In genomic region chr17:72455562-72455961, GRCh38 we compare ENCODE assay signal across 23 cellular contexts.
DNase-seq lines count a peak whose midpoint lies in the region; ATAC-seq and TF ChIP-seq lines count a peak whose summit lies in the region.
"Had no signal": no experiment of that assay in that cellular context is flagged by ENCODE, and none has a peak within 500 bp of the region (broad histone marks: within the 10 kb centered on the region; RNA-seq: fewer than 3 reads in every experiment).

No MANE protein-coding gene starts in this region.

- H3K9me3 Mint-ChIP-seq in stimulated activated naive CD8-positive, alpha-beta T cell treated with anti-CD3 and anti-CD28 coated beads, Interleukin-15, amount 100 ng/mL, for 72 hours = peaks cover 0 to under 1% of the 10 kb centered on the region in 2 donors
- H3K9me3 Mint-ChIP-seq: activated naive CD4-positive, alpha-beta T cell treated with anti-CD3 and anti-CD28 coated beads, Interleukin-2, amount 10 ng/mL, durations not matched to agents 7 days and 5 days; neural crest cell; T-helper 1 cell treated with Interleukin-12 subunit alpha and Interleukin-12 subunit beta and Interleukin-4 antibody, amounts not matched to agents 30 μg/mL and 1 μg/mL, for 36 hours had no signal

- in situ Hi-C loops in GM23248 (cut with MboI) = no loop called here

- ATAC-seq in HG02970 (IDR thresholded peaks at IDR 0.05; ENCODE audit: low FRiP score, unreplicated experiment) = no peak
- ATAC-seq in stimulated activated naive CD8-positive, alpha-beta T cell treated with anti-CD3 and anti-CD28 coated beads, Interleukin-15, amount 100 ng/mL, for 72 hours = no peak
- ATAC-seq: right cardiac atrium, Right ventricle myocardium inferior had no signal

- no peaks in the 10 kb centered on the region for H3F3A ChIP-seq in GM23248 (ENCODE audit: insufficient read depth)

- H3K27ac Mint-ChIP-seq in stimulated activated naive CD8-positive, alpha-beta T cell treated with anti-CD3 and anti-CD28 coated beads, Interleukin-15, amount 100 ng/mL, for 72 hours = no peak overlapping the region
- H3K27ac Mint-ChIP-seq: activated naive CD4-positive, alpha-beta T cell treated with anti-CD3 and anti-CD28 coated beads, Interleukin-2, amount 10 ng/mL, durations not matched to agents 7 days and 5 days; T-helper 1 cell treated with Interleukin-12 subunit alpha and Interleukin-12 subunit beta and Interleukin-4 antibody, amounts not matched to agents 30 μg/mL and 1 μg/mL, for 36 hours had no signal

- no peak for TF ChIP-seq POLR2A in stomach (IDR thresholded peaks at IDR 0.05)

- H3K36me3 ChIP-seq in GM23248 (ENCODE audit: low read depth) (no peaks in the 10 kb centered on the region), SJCRH30 (no peaks in the 10 kb centered on the region), hepatocyte (replicated peaks; ENCODE audit: insufficient read depth, low read depth) (no peaks in the 10 kb centered on the region), stomach (no peaks in the 10 kb centered on the region)
- H3K36me3 ChIP-seq: upper lobe of right lung had no signal

- H3K4me2 ChIP-seq in GM23248 (ENCODE audit: unreplicated experiment) (peak overlapping the region; percentile 48), hepatocyte (no peak overlapping the region)

- no peak overlapping the region for H3K4me3 Mint-ChIP-seq in stimulated activated naive CD8-positive, alpha-beta T cell treated with anti-CD3 and anti-CD28 coated beads, Interleukin-15, amount 100 ng/mL, for 72 hours
- H3K4me3 Mint-ChIP-seq: activated naive CD4-positive, alpha-beta T cell treated with anti-CD3 and anti-CD28 coated beads, Interleukin-2, amount 10 ng/mL, durations not matched to agents 7 days and 5 days; neural crest cell; T-helper 1 cell treated with Interleukin-12 subunit alpha and Interleukin-12 subunit beta and Interleukin-4 antibody, amounts not matched to agents 30 μg/mL and 1 μg/mL, for 36 hours had no signal

- WGBS in GM23248 (ENCODE audit: low coverage in 1 of 2, low lambda C conversion rate in 2 of 2, missing lambda C conversion rate in 2 of 2), 2 experiments = 52 to 59% methylated on average over 8 of the region's 8 CpGs
- WGBS in hepatocyte (ENCODE audit: low lambda C conversion rate, missing lambda C conversion rate) = 90% methylated on average over 8 of the region's 8 CpGs
- 81 to 87% (median 83%) methylated on average over 8 of the region's 8 CpGs for WGBS in stomach, 5 donors

- H3K27me3 ChIP-seq in GM23248 (replicated peaks; ENCODE audit: insufficient read depth) = no peaks in the 10 kb centered on the region
- no peaks in the 10 kb centered on the region for H3K27me3 ChIP-seq in SJCRH30
- H3K27me3 ChIP-seq in hepatocyte = no peaks in the 10 kb centered on the region
- H3K27me3 ChIP-seq in stomach = no peaks in the 10 kb centered on the region
- H3K27me3 ChIP-seq: upper lobe of right lung had no signal

- H3K9me3 ChIP-seq in GM23248 (ENCODE audit: low read depth) = no peaks in the 10 kb centered on the region
- no peaks in the 10 kb centered on the region; the same call in 1 of the 2 replicates for H3K9me3 ChIP-seq in SJCRH30 (replicated peaks)
- H3K9me3 ChIP-seq in hepatocyte (ENCODE audit: low read depth) = no peaks in the 10 kb centered on the region
- H3K9me3 ChIP-seq in stomach = no peaks in the 10 kb centered on the region
- H3K9me3 ChIP-seq: upper lobe of right lung had no signal

- H3K9ac ChIP-seq in GM23248 = peak overlapping the region; percentile 8; the same call in 1 of the 2 replicates

- peaks cover 12% of the 10 kb centered on the region for H3K4me1 ChIP-seq in GM23248 (ENCODE audit: insufficient read depth)
- H3K4me1 ChIP-seq in SJCRH30 = peaks cover 15% of the 10 kb centered on the region
- H3K4me1 ChIP-seq in hepatocyte (ENCODE audit: insufficient read depth) = peaks cover 8% of the 10 kb centered on the region
- peaks cover 0 to 31% (median 16%) of the 10 kb centered on the region in 4 donors for H3K4me1 ChIP-seq in stomach
- H3K4me1 ChIP-seq: upper lobe of right lung had no signal

- TF ChIP-seq CTCF in hepatocyte (IDR thresholded peaks at IDR 0.05; ENCODE audit: poor library complexity) (no peak), stomach (IDR thresholded peaks at IDR 0.05) (no peak)

- TF ChIP-seq EP300 in stomach (IDR thresholded peaks at IDR 0.05) = no peak

- DNase-seq in GM23248 (no peak), SJCRH30 (peak; percentile 18 to 42), hepatocyte (ENCODE audit: low spot score) (no peak), stomach (no peak), cerebellar cortex (ENCODE audit: low spot score) (no peak)
- DNase-seq in stimulated activated naive CD8-positive, alpha-beta T cell treated with anti-CD3 and anti-CD28 coated beads, Interleukin-15, amount 100 ng/mL, for 72 hours = no peak
- DNase-seq: activated CD4-positive, alpha-beta T cell treated with anti-CD3 and anti-CD28 coated beads, Interleukin-2, amount 50 U/mL, for 4 hours; activated naive CD4-positive, alpha-beta T cell treated with anti-CD3 and anti-CD28 coated beads, Interleukin-2, amount 10 ng/mL, durations not matched to agents 7 days and 5 days; activated T-cell treated with anti-CD3 and anti-CD28 coated beads, Interleukin-2, amount 50 U/mL, for 1 hour; AML-193; aorta; GF-D8; mesendoderm; MM.1S; NCI-H345; right cardiac atrium; stimulated activated naive CD4-positive, alpha-beta T cell treated with Interleukin-2 at 50 U/mL for 16 hours; upper lobe of right lung had no signal

- intact Hi-C loops in stomach (cut with DNase I; ENCODE audit: low total_unique reads) = loop anchor here (10.0 kb wide), 1 partner anchor 341 kb away; no protein-coding TSS in a partner anchor

- H2AFZ ChIP-seq in GM23248 (peak overlapping the region; percentile 35; the same call in 1 of the 2 replicates), hepatocyte (no peak overlapping the region)

- no peak overlapping the region for H3K27ac ChIP-seq in GM23248
- H3K27ac ChIP-seq in SJCRH30 = no peak overlapping the region
- H3K27ac ChIP-seq in hepatocyte = peak overlapping the region; percentile 88
- H3K27ac ChIP-seq in stomach = peak overlapping the region in 4 of 5 donors; percentile 24 to 71 (median 51)
- H3K27ac ChIP-seq: upper lobe of right lung, VCaP had no signal

- H3K4me1 Mint-ChIP-seq in stimulated activated naive CD8-positive, alpha-beta T cell treated with anti-CD3 and anti-CD28 coated beads, Interleukin-15, amount 100 ng/mL, for 72 hours = no peaks in the 10 kb centered on the region
- H3K4me1 Mint-ChIP-seq: activated naive CD4-positive, alpha-beta T cell treated with anti-CD3 and anti-CD28 coated beads, Interleukin-2, amount 10 ng/mL, durations not matched to agents 7 days and 5 days; neural crest cell had no signal

- H4K20me1 ChIP-seq in GM23248 (ENCODE audit: insufficient read depth) (no peaks in the 10 kb centered on the region), hepatocyte (ENCODE audit: insufficient read depth, poor library complexity, severe bottlenecking) (no peaks in the 10 kb centered on the region)

- H3K4me3 ChIP-seq in GM23248 (no peak overlapping the region), SJCRH30 (no peak overlapping the region), hepatocyte (no peak overlapping the region), stomach (no peak overlapping the region)
- H3K4me3 ChIP-seq: upper lobe of right lung had no signal

- H3K9me2 ChIP-seq in GM23248 (ENCODE audit: insufficient read depth) (no peaks in the 10 kb centered on the region), hepatocyte (replicated peaks; ENCODE audit: insufficient read depth) (no peaks in the 10 kb centered on the region)

- H3K79me2 ChIP-seq in GM23248 (ENCODE audit: insufficient read depth) = peaks cover 57% of the 10 kb centered on the region
- H3K79me2 ChIP-seq in hepatocyte = peaks cover 70% of the 10 kb centered on the region

- H3K27me3 Mint-ChIP-seq in stimulated activated naive CD8-positive, alpha-beta T cell treated with anti-CD3 and anti-CD28 coated beads, Interleukin-15, amount 100 ng/mL, for 72 hours = no peaks in the 10 kb centered on the region
- H3K27me3 Mint-ChIP-seq: activated naive CD4-positive, alpha-beta T cell treated with anti-CD3 and anti-CD28 coated beads, Interleukin-2, amount 10 ng/mL, durations not matched to agents 7 days and 5 days had no signal

Comparison
In these comparisons a context has a peak if more than half of its experiments do, and no peak if none do; other contexts are left out.
1. DNase-seq: peak in SJCRH30 (2 of 2); none in GM23248 (single experiment), hepatocyte (single experiment), stomach (single experiment), stimulated activated naive CD8-positive, alpha-beta T cell treated with anti-CD3 and anti-CD28 coated beads, Interleukin-15, amount 100 ng/mL, for 72 hours (0 of 2) and cerebellar cortex (single experiment).
2. H3K27ac ChIP-seq: peak in hepatocyte (single experiment) and stomach (4 of 5); none in GM23248 (single experiment) and SJCRH30 (single experiment).